ENCODE assay signal across 16 cellular contexts in the genomic region with DNA sequence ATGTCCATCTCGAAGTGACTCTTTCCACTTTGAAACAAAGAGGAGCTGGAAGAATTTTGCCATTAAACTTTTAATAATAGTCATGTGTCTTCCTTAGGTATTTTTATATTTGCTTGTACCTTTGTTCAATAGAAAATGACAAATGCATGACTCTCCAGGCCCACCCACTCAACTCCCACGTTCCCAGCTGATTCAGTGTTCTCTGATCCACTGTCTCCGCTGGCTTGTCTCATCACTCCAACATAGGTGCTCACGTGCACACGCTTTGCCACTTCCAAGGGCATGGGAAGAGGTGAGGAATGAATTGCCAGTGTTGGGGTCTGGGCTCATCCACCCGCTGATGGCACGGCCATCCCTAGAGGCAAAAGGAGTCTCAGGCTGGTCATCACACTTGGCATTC.
"Had no signal": no experiment of that assay in that cellular context is flagged by ENCODE, and none has a peak within 500 bp of the region (broad histone marks: within the 10 kb centered on the region; RNA-seq: fewer than 3 reads in every experiment).

No MANE protein-coding gene starts in this region.

- ATAC-seq: activated CD8-positive, alpha-beta T cell treated with anti-CD3 and anti-CD28 coated beads, Interleukin-2, amount 10 ng/mL, durations not matched to agents 7 days and 5 days; gastroesophageal sphincter; psoas muscle; WTC11 had no signal

- H3K27ac ChIP-seq: epithelial cell of prostate, gastroesophageal sphincter, hepatocyte, left ventricle myocardium inferior, psoas muscle, sigmoid colon had no signal

- H3K27me3 ChIP-seq: sigmoid colon had no signal

- H3K4me1 ChIP-seq: gastroesophageal sphincter, psoas muscle, sigmoid colon had no signal

- H3K36me3 ChIP-seq: gastroesophageal sphincter, left ventricle myocardium inferior, sigmoid colon had no signal

- H3K4me3 ChIP-seq: gastroesophageal sphincter, hepatocyte, left ventricle myocardium inferior, psoas muscle, sigmoid colon had no signal

- DNase-seq: activated CD8-positive, alpha-beta T cell treated with anti-CD3 and anti-CD28 coated beads, Interleukin-2, amount 10 ng/mL, durations not matched to agents 7 days and 5 days; activated gamma-delta T cell; activated T-cell treated with anti-CD3 and anti-CD28 coated beads, Interleukin-2, amount 50 U/mL, for 24 hours; cortex of kidney; effector memory CD4-positive, alpha-beta T cell; kidney; left ventricle myocardium inferior; psoas muscle; sigmoid colon; SK-N-SH; stimulated activated naive CD4-positive, alpha-beta T cell; substantia nigra had no signal

- H3K9me3 ChIP-seq: gastroesophageal sphincter, left ventricle myocardium inferior, psoas muscle, SK-N-SH had no signal
